Comparison of ENCODE assay signal across 1 cellular context in genomic region chrX:154019061-154019621, GRCh38.
TF ChIP-seq lines count a peak whose summit lies in the region.

No MANE protein-coding gene starts in this region.

TF ChIP-seq in K562, 482 proteins besides CTCF, POLR2A, EP300 and RAD21 (continued from another document):
- TF ChIP-seq, protein P1, sequence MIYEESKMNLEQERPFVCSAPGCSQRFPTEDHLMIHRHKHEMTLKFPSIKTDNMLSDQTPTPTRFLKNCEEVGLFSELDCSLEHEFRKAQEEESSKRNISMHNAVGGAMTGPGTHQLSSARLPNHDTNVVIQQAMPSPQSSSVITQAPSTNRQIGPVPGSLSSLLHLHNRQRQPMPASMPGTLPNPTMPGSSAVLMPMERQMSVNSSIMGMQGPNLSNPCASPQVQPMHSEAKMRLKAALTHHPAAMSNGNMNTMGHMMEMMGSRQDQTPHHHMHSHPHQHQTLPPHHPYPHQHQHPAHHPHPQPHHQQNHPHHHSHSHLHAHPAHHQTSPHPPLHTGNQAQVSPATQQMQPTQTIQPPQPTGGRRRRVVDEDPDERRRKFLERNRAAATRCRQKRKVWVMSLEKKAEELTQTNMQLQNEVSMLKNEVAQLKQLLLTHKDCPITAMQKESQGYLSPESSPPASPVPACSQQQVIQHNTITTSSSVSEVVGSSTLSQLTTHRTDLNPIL (CRISPR knock-in tag; IDR thresholded peaks at IDR 0.05), result no peak
- TF ChIP-seq, protein P2, sequence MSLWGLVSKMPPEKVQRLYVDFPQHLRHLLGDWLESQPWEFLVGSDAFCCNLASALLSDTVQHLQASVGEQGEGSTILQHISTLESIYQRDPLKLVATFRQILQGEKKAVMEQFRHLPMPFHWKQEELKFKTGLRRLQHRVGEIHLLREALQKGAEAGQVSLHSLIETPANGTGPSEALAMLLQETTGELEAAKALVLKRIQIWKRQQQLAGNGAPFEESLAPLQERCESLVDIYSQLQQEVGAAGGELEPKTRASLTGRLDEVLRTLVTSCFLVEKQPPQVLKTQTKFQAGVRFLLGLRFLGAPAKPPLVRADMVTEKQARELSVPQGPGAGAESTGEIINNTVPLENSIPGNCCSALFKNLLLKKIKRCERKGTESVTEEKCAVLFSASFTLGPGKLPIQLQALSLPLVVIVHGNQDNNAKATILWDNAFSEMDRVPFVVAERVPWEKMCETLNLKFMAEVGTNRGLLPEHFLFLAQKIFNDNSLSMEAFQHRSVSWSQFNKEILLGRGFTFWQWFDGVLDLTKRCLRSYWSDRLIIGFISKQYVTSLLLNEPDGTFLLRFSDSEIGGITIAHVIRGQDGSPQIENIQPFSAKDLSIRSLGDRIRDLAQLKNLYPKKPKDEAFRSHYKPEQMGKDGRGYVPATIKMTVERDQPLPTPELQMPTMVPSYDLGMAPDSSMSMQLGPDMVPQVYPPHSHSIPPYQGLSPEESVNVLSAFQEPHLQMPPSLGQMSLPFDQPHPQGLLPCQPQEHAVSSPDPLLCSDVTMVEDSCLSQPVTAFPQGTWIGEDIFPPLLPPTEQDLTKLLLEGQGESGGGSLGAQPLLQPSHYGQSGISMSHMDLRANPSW (CRISPR knock-in tag; IDR thresholded peaks at IDR 0.05), result no peak
- TF ChIP-seq KLF1 (tag; IDR thresholded peaks at IDR 0.05), result no peak
- TF ChIP-seq TGIF2 (CRISPR knock-in tag; IDR thresholded peaks at IDR 0.05), result no peak
